1 cellular context compared by ENCODE assay signal in the genomic region with DNA sequence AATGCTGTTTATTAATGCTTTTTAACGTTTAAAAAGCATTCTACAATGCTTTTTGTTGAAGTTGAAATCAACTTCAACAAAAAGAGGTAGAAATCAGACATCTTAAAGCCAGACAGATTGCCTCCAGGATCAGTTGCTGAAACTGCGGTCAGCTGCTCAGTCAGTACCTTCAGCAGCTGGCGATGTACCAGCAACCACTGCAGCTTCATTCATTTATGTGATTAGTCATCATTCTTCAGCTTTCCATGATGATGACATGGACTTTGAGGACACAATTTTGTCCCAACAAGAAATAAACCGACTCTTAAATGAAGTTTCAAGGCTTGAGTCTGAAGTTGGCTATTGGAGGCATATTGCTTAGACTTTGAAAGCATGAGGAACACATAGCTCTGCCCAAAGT.
A peak's percentile ranks its signal among the peaks of the same experiment; 100 is the strongest.
TF ChIP-seq lines count a peak whose summit lies in the region.

No MANE protein-coding gene starts in this region.

TF ChIP-seq in HepG2, 621 proteins besides CTCF, POLR2A, EP300 and RAD21 (continued from another document):
- TF ChIP-seq LRRFIP1 (CRISPR knock-in tag; conservative IDR thresholded peaks at IDR 0.05) (no peak), ZNF841 (CRISPR knock-in tag; IDR thresholded peaks at IDR 0.05; ENCODE audit: borderline replicate concordance) (no peak), MAFK (conservative IDR thresholded peaks at IDR 0.05 in 1 of 2, IDR thresholded peaks at IDR 0.05 in 1 of 2; ENCODE audit: low read length in 2 of 2) (peak; percentile 42 to 62), PAF1 (CRISPR knock-in tag; IDR thresholded peaks at IDR 0.05) (no peak), MAFF (IDR thresholded peaks at IDR 0.05; ENCODE audit: low read depth, low read length) (peak; percentile 55), ZFX (CRISPR knock-in tag; IDR thresholded peaks at IDR 0.05; ENCODE audit: low read depth) (no peak), ZNF326 (CRISPR knock-in tag; IDR thresholded peaks at IDR 0.05; ENCODE audit: borderline replicate concordance) (no peak), HOXA3 (CRISPR knock-in tag; IDR thresholded peaks at IDR 0.05) (no peak), NFKBIZ (CRISPR knock-in tag; IDR thresholded peaks at IDR 0.05) (no peak), ZNF589 (CRISPR knock-in tag; conservative IDR thresholded peaks at IDR 0.05) (no peak), ZHX1 (CRISPR knock-in tag; IDR thresholded peaks at IDR 0.05; ENCODE audit: low read depth) (no peak), ZNF207 (IDR thresholded peaks at IDR 0.05; ENCODE audit: borderline replicate concordance) (no peak), ATF7-NPFF (CRISPR knock-in tag; IDR thresholded peaks at IDR 0.05; ENCODE audit: low read depth) (no peak), BRCA1 (CRISPR knock-in tag; IDR thresholded peaks at IDR 0.05) (no peak), RELA (CRISPR knock-in tag; IDR thresholded peaks at IDR 0.05) (no peak), SALL2 (CRISPR knock-in tag; IDR thresholded peaks at IDR 0.05) (no peak), ZNF510 (CRISPR knock-in tag; IDR thresholded peaks at IDR 0.05; ENCODE audit: low read depth) (no peak)
